In genomic region chr1:175891783-175892309, GRCh38 we compare ENCODE assay signal across 23 cellular contexts.
DNase-seq lines count a peak whose midpoint lies in the region; ATAC-seq, FAIRE-seq and TF ChIP-seq lines count a peak whose summit lies in the region.
"Had no signal": no experiment of that assay in that cellular context is flagged by ENCODE, and none has a peak within 500 bp of the region (broad histone marks: within the 10 kb centered on the region; RNA-seq: fewer than 3 reads in every experiment).

No MANE protein-coding gene starts in this region.

- peaks cover 3% of the 10 kb centered on the region for H3K27me3 Mint-ChIP-seq in activated CD8-positive, alpha-beta memory T cell treated with anti-CD3 and anti-CD28 coated beads, Interleukin-2, amount 10 ng/mL, durations not matched to agents 7 days and 5 days
- H3K27me3 Mint-ChIP-seq in endodermal cell (ENCODE audit: insufficient read depth): peaks cover 74% of the 10 kb centered on the region
- H3K27me3 Mint-ChIP-seq in naive thymus-derived CD4-positive, alpha-beta T cell: peaks cover 0 to 7% (median 6%) of the 10 kb centered on the region in 5 donors

- H3K27me3 ChIP-seq in endodermal cell (ENCODE audit: control insufficient read depth, insufficient read depth, low read length, poor library complexity, severe bottlenecking) (no peaks in the 10 kb centered on the region), vagina (no peaks in the 10 kb centered on the region)
- no peaks in the 10 kb centered on the region for H3K27me3 ChIP-seq in naive thymus-derived CD4-positive, alpha-beta T cell (ENCODE audit: control insufficient read depth in 2 of 2, insufficient read depth in 2 of 2, low read length in 2 of 2)
- H3K27me3 ChIP-seq: BE2C had no signal

- POLR2A ChIA-PET in naive thymus-derived CD4-positive, alpha-beta T cell (lab: Charles Lee): no interaction called here

- CTCF ChIA-PET in activated CD8-positive, alpha-beta memory T cell treated with anti-CD3 and anti-CD28 coated beads, Interleukin-2, amount 10 ng/mL, durations not matched to agents 7 days and 5 days (lab: Charles Lee): interaction anchor here (0.6 kb wide), 1 partner anchor 51 kb away, joined by 3 read pairs; no protein-coding TSS in a partner anchor
- CTCF ChIA-PET in naive thymus-derived CD4-positive, alpha-beta T cell (lab: Charles Lee): no interaction called here

- no peak for FAIRE-seq in D721Med (lab: Jason Lieb, UNC)
- FAIRE-seq: A549, G401.6, GM12892 had no signal

- H3K36me3 ChIP-seq in endodermal cell (ENCODE audit: control insufficient read depth, insufficient read depth, low read length) (no peaks in the 10 kb centered on the region), vagina (no peaks in the 10 kb centered on the region)
- no peaks in the 10 kb centered on the region for H3K36me3 ChIP-seq in naive thymus-derived CD4-positive, alpha-beta T cell (ENCODE audit: control insufficient read depth in 2 of 3, insufficient read depth in 3 of 3, low read length in 3 of 3)
- H3K36me3 ChIP-seq: BE2C had no signal

- H3K27ac ChIP-seq in endodermal cell (ENCODE audit: low read depth, low read length): no peak overlapping the region
- H3K27ac ChIP-seq in naive thymus-derived CD4-positive, alpha-beta T cell (ENCODE audit: low read depth, low read length): no peak overlapping the region
- no peak overlapping the region for H3K27ac ChIP-seq in vagina
- H3K27ac ChIP-seq: A549 had no signal

- no peaks in the 10 kb centered on the region for H3K4me1 Mint-ChIP-seq in activated CD8-positive, alpha-beta memory T cell treated with anti-CD3 and anti-CD28 coated beads, Interleukin-2, amount 10 ng/mL, durations not matched to agents 7 days and 5 days
- H3K4me1 Mint-ChIP-seq in endodermal cell: peaks cover 16% of the 10 kb centered on the region
- peaks cover 0 to 6% (median 0%) of the 10 kb centered on the region in 7 donors for H3K4me1 Mint-ChIP-seq in naive thymus-derived CD4-positive, alpha-beta T cell

- H3K9me3 ChIP-seq in endodermal cell (ENCODE audit: control insufficient read depth, low read length) (peaks cover 13% of the 10 kb centered on the region), vagina (no peaks in the 10 kb centered on the region)
- no peaks in the 10 kb centered on the region for H3K9me3 ChIP-seq in naive thymus-derived CD4-positive, alpha-beta T cell (ENCODE audit: control insufficient read depth in 2 of 3, low read length in 3 of 3)
- H3K9me3 ChIP-seq: A549, BE2C had no signal

- intact Hi-C loops in naive thymus-derived CD4-positive, alpha-beta T cell (cut with micrococcal nuclease): no loop called here
- intact Hi-C loops in vagina (cut with DNase I): no loop called here

- no peak for TF ChIP-seq CTCF in endodermal cell (conservative IDR thresholded peaks at IDR 0.05)
- no peak for TF ChIP-seq CTCF in vagina (IDR thresholded peaks at IDR 0.05)
- TF ChIP-seq CTCF in D721Med (IDR thresholded peaks at IDR 0.05; ENCODE audit: insufficient read depth, missing control alignments): no peak

- H3K9me3 Mint-ChIP-seq in activated CD8-positive, alpha-beta memory T cell treated with anti-CD3 and anti-CD28 coated beads, Interleukin-2, amount 10 ng/mL, durations not matched to agents 7 days and 5 days (ENCODE audit: low read depth): peaks cover 2% of the 10 kb centered on the region
- H3K9me3 Mint-ChIP-seq in endodermal cell: peaks cover 5% of the 10 kb centered on the region
- peaks cover 0 to 4% (median 0%) of the 10 kb centered on the region in 11 donors for H3K9me3 Mint-ChIP-seq in naive thymus-derived CD4-positive, alpha-beta T cell
- H3K9me3 Mint-ChIP-seq: H9 had no signal

- peaks cover 6% of the 10 kb centered on the region for H3K4me1 ChIP-seq in endodermal cell (ENCODE audit: control insufficient read depth, insufficient read depth, low read length)
- H3K4me1 ChIP-seq in naive thymus-derived CD4-positive, alpha-beta T cell (ENCODE audit: control insufficient read depth in 2 of 2, insufficient read depth in 2 of 2, low read length in 2 of 2): no peaks in the 10 kb centered on the region
- H3K4me1 ChIP-seq in vagina: no peaks in the 10 kb centered on the region
- H3K4me1 ChIP-seq: A549, BE2C had no signal

- H3K4me3 Mint-ChIP-seq in activated CD8-positive, alpha-beta memory T cell treated with anti-CD3 and anti-CD28 coated beads, Interleukin-2, amount 10 ng/mL, durations not matched to agents 7 days and 5 days: no peak overlapping the region
- H3K4me3 Mint-ChIP-seq in endodermal cell: no peak overlapping the region
- no peak overlapping the region for H3K4me3 Mint-ChIP-seq in naive thymus-derived CD4-positive, alpha-beta T cell
- H3K4me3 Mint-ChIP-seq: CD4-positive, alpha-beta memory T cell; GM23338; H9 had no signal

- no peak for ATAC-seq in activated CD8-positive, alpha-beta memory T cell treated with anti-CD3 and anti-CD28 coated beads, Interleukin-2, amount 10 ng/mL, durations not matched to agents 7 days and 5 days
- ATAC-seq in naive thymus-derived CD4-positive, alpha-beta T cell: peak; percentile 4
- ATAC-seq in GM21737 (IDR thresholded peaks at IDR 0.05; ENCODE audit: unreplicated experiment): no peak
- ATAC-seq: A549, GM23338, HCT116 had no signal

- H3K4me3 ChIP-seq in endodermal cell (ENCODE audit: low read length): no peak overlapping the region
- no peak overlapping the region for H3K4me3 ChIP-seq in naive thymus-derived CD4-positive, alpha-beta T cell (ENCODE audit: low read length)
- no peak overlapping the region for H3K4me3 ChIP-seq in vagina
- H3K4me3 ChIP-seq: A549, GM23338 had no signal

- TF ChIP-seq POLR2A in vagina (IDR thresholded peaks at IDR 0.05): no peak

- whole genome bisulfite sequencing in endodermal cell (ENCODE audit: insufficient coverage in 1 of 2, insufficient read length in 1 of 2), 2 experiments: 94 to 100% methylated on average over 5 to 10 of the region's 10 CpGs

- no peak overlapping the region for H3K9ac ChIP-seq in endodermal cell (ENCODE audit: extremely low read depth, low read length, poor library complexity, severe bottlenecking)

- DNase-seq in activated CD8-positive, alpha-beta memory T cell treated with anti-CD3 and anti-CD28 coated beads, Interleukin-2, amount 50 U/mL, for 48 hours: peak; percentile 34
- DNase-seq in activated CD8-positive, alpha-beta memory T cell treated with anti-CD3 and anti-CD28 coated beads, Interleukin-2, amount 10 ng/mL, durations not matched to agents 7 days and 5 days: no peak
- DNase-seq in endodermal cell (peak; percentile 32), vagina (ENCODE audit: extremely low spot score in 2 of 2) (peak; percentile 76 to 91), D721Med (ENCODE audit: insufficient read length, low spot score) (no peak), DMS53 treated with DMSO at 0.1 percent for 48 hours (lab: John Stamatoyannopoulos, UW; ENCODE audit: unreplicated experiment) (no peak)
- no peak for DNase-seq in naive thymus-derived CD4-positive, alpha-beta T cell
- DNase-seq: 8988T; ACHN; AML-193; BE2C; C1 segment of cervical spinal cord; CD4-positive, alpha-beta memory T cell; COR-L47; DMS 273 treated with DMSO at 0.1 percent for 48 hours; DMS79 treated with DMSO at 0.1 percent for 48 hours; H9 had no signal

- no peak overlapping the region for H3K27ac Mint-ChIP-seq in activated CD8-positive, alpha-beta memory T cell treated with anti-CD3 and anti-CD28 coated beads, Interleukin-2, amount 10 ng/mL, durations not matched to agents 7 days and 5 days
- no peak overlapping the region for H3K27ac Mint-ChIP-seq in endodermal cell
- H3K27ac Mint-ChIP-seq in naive thymus-derived CD4-positive, alpha-beta T cell: no peak overlapping the region
- H3K27ac Mint-ChIP-seq: CD4-positive, alpha-beta memory T cell; GM23338; H9 had no signal

- no peaks in the 10 kb centered on the region for H3K36me3 Mint-ChIP-seq in activated CD8-positive, alpha-beta memory T cell treated with anti-CD3 and anti-CD28 coated beads, Interleukin-2, amount 10 ng/mL, durations not matched to agents 7 days and 5 days
- no peaks in the 10 kb centered on the region for H3K36me3 Mint-ChIP-seq in endodermal cell (ENCODE audit: low read depth)
- peaks cover 0 to 3% (median 0%) of the 10 kb centered on the region in 5 donors for H3K36me3 Mint-ChIP-seq in naive thymus-derived CD4-positive, alpha-beta T cell
- H3K36me3 Mint-ChIP-seq: CD4-positive, alpha-beta memory T cell had no signal

Comparison
In these comparisons a context has a peak if more than half of its experiments do, and no peak if none do; other contexts are left out.
1. DNase-seq: peak in activated CD8-positive, alpha-beta memory T cell treated with anti-CD3 and anti-CD28 coated beads, Interleukin-2, amount 50 U/mL, for 48 hours (single experiment), endodermal cell (single experiment) and vagina (2 of 2); none in activated CD8-positive, alpha-beta memory T cell treated with anti-CD3 and anti-CD28 coated beads, Interleukin-2, amount 10 ng/mL, durations not matched to agents 7 days and 5 days (single experiment), naive thymus-derived CD4-positive, alpha-beta T cell (0 of 9), D721Med (single experiment) and DMS53 treated with DMSO at 0.1 percent for 48 hours (single experiment).